Comparison of ENCODE assay signal across 1 cellular context in the genomic region with DNA sequence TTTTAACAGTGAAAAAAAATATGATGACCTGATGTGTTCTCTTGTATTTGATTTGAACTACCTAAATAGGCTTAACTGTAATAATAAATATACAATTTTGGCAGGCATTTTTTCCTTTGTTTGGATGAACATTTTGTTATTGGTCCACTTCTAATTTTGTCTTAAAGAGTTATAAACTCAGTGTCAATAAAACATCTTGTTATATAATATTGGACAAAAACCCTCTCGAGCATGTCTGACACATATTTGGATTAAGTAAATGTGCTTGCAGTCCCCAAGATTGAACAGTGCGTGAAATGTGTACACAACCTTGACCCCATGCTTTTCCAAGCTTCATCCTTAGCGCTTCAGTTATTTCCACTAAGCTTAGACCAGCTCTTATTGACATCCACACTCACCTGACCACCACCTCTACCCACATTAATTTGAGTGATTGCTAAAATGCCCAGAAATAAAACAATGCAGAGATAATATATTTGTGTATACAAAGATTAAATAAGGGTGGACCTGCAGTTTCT.
A peak's percentile ranks its signal among the peaks of the same experiment; 100 is the strongest.
TF ChIP-seq lines count a peak whose summit lies in the region.

No MANE protein-coding gene starts in this region.

TF ChIP-seq in HepG2, 621 proteins besides CTCF, POLR2A, EP300 and RAD21 (continued from another document and continues in another):
- TF ChIP-seq, protein P1, sequence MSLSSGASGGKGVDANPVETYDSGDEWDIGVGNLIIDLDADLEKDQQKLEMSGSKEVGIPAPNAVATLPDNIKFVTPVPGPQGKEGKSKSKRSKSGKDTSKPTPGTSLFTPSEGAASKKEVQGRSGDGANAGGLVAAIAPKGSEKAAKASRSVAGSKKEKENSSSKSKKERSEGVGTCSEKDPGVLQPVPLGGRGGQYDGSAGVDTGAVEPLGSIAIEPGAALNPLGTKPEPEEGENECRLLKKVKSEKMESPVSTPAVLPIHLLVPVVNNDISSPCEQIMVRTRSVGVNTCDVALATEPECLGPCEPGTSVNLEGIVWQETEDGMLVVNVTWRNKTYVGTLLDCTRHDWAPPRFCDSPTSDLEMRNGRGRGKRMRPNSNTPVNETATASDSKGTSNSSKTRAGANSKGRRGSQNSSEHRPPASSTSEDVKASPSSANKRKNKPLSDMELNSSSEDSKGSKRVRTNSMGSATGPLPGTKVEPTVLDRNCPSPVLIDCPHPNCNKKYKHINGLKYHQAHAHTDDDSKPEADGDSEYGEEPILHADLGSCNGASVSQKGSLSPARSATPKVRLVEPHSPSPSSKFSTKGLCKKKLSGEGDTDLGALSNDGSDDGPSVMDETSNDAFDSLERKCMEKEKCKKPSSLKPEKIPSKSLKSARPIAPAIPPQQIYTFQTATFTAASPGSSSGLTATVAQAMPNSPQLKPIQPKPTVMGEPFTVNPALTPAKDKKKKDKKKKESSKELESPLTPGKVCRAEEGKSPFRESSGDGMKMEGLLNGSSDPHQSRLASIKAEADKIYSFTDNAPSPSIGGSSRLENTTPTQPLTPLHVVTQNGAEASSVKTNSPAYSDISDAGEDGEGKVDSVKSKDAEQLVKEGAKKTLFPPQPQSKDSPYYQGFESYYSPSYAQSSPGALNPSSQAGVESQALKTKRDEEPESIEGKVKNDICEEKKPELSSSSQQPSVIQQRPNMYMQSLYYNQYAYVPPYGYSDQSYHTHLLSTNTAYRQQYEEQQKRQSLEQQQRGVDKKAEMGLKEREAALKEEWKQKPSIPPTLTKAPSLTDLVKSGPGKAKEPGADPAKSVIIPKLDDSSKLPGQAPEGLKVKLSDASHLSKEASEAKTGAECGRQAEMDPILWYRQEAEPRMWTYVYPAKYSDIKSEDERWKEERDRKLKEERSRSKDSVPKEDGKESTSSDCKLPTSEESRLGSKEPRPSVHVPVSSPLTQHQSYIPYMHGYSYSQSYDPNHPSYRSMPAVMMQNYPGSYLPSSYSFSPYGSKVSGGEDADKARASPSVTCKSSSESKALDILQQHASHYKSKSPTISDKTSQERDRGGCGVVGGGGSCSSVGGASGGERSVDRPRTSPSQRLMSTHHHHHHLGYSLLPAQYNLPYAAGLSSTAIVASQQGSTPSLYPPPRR (CRISPR knock-in tag; IDR thresholded peaks at IDR 0.05; ENCODE audit: borderline replicate concordance) = 0 out of 2 replicates have a peak, but pooled peaks have one; percentile 17
- TF ChIP-seq POGZ (CRISPR knock-in tag; IDR thresholded peaks at IDR 0.05) (no peak; the same call in 1 of the 2 replicates), KLF15 (CRISPR knock-in tag; IDR thresholded peaks at IDR 0.05; ENCODE audit: borderline replicate concordance) (no peak), BCLAF1 (IDR thresholded peaks at IDR 0.05) (no peak), IKZF1 (IDR thresholded peaks at IDR 0.05) (no peak), NR1H2 (CRISPR knock-in tag; IDR thresholded peaks at IDR 0.05; ENCODE audit: borderline replicate concordance, low read depth) (no peak), TOE1 (CRISPR knock-in tag; IDR thresholded peaks at IDR 0.05) (no peak), HMG20A (CRISPR knock-in tag; IDR thresholded peaks at IDR 0.05; ENCODE audit: borderline replicate concordance) (peak; percentile 80; the same call in 1 of the 2 replicates), ZNF484 (CRISPR knock-in tag; IDR thresholded peaks at IDR 0.05; ENCODE audit: borderline replicate concordance, low read depth) (no peak), ZNF281 (CRISPR knock-in tag; IDR thresholded peaks at IDR 0.05; ENCODE audit: borderline replicate concordance) (no peak), NAIF1 (CRISPR knock-in tag; IDR thresholded peaks at IDR 0.05; ENCODE audit: borderline replicate concordance) (no peak), SOX13 (IDR thresholded peaks at IDR 0.05) (no peak), SOX13 (CRISPR knock-in tag; conservative IDR thresholded peaks at IDR 0.05 in 1 of 2, IDR thresholded peaks at IDR 0.05 in 1 of 2) (peak in 1 of 2 experiments; percentile 69; a peak in 2 of 4 replicates), ZNF564 (CRISPR knock-in tag; IDR thresholded peaks at IDR 0.05) (no peak), PPARG (CRISPR knock-in tag; conservative IDR thresholded peaks at IDR 0.05) (peak; percentile 42; the same call in 1 of the 2 replicates), RBFOX2 (IDR thresholded peaks at IDR 0.05; ENCODE audit: low read depth, low read length) (no peak), GZF1 (CRISPR knock-in tag; IDR thresholded peaks at IDR 0.05) (no peak), ARID2 (CRISPR knock-in tag; IDR thresholded peaks at IDR 0.05; ENCODE audit: borderline replicate concordance) (no peak), HNRNPK (IDR thresholded peaks at IDR 0.05; ENCODE audit: low read depth, low read length, poor library complexity, severe bottlenecking) (no peak), ZNF263 (CRISPR knock-in tag; IDR thresholded peaks at IDR 0.05) (no peak), YEATS2 (CRISPR knock-in tag; IDR thresholded peaks at IDR 0.05; ENCODE audit: borderline replicate concordance) (no peak), GATAD2A (CRISPR knock-in tag; IDR thresholded peaks at IDR 0.05) (peak; percentile 78), TBX2 (CRISPR knock-in tag; IDR thresholded peaks at IDR 0.05; ENCODE audit: borderline replicate concordance) (no peak), CBX2 (IDR thresholded peaks at IDR 0.05; ENCODE audit: low read depth, low read length) (no peak), CBX2 (CRISPR knock-in tag; IDR thresholded peaks at IDR 0.05; ENCODE audit: low read depth) (no peak), GFI1 (CRISPR knock-in tag; IDR thresholded peaks at IDR 0.05; ENCODE audit: borderline replicate concordance) (no peak), GPBP1L1 (CRISPR knock-in tag; IDR thresholded peaks at IDR 0.05) (no peak), FOXA1 (IDR thresholded peaks at IDR 0.05) (no peak), FOXA1 (CRISPR knock-in tag; IDR thresholded peaks at IDR 0.05) (peak; percentile 76), SNAPC2 (CRISPR knock-in tag; IDR thresholded peaks at IDR 0.05) (no peak), GATAD1 (CRISPR knock-in tag; IDR thresholded peaks at IDR 0.05) (no peak), KDM2A (CRISPR knock-in tag; IDR thresholded peaks at IDR 0.05; ENCODE audit: borderline replicate concordance, low read depth) (no peak), ZNF660 (CRISPR knock-in tag; IDR thresholded peaks at IDR 0.05; ENCODE audit: borderline replicate concordance, low read depth) (no peak), SAP130 (CRISPR knock-in tag; IDR thresholded peaks at IDR 0.05; ENCODE audit: low read depth) (peak; percentile 36; the same call in 1 of the 2 replicates), NR2F6 (IDR thresholded peaks at IDR 0.05) (peak; percentile 91), NR2F6 (CRISPR knock-in tag; IDR thresholded peaks at IDR 0.05) (peak; percentile 95), ZNF710 (CRISPR knock-in tag; IDR thresholded peaks at IDR 0.05; ENCODE audit: borderline replicate concordance) (no peak), RARA (CRISPR knock-in tag; IDR thresholded peaks at IDR 0.05) (peak; percentile 74), RAD51 (IDR thresholded peaks at IDR 0.05; ENCODE audit: borderline replicate concordance) (no peak), MIER2 (CRISPR knock-in tag; IDR thresholded peaks at IDR 0.05) (no peak), KDM5B (CRISPR knock-in tag; IDR thresholded peaks at IDR 0.05; ENCODE audit: borderline replicate concordance) (no peak), SOX5 (CRISPR knock-in tag; IDR thresholded peaks at IDR 0.05; ENCODE audit: borderline replicate concordance) (peak; percentile 38; the same call in 1 of the 2 replicates), ZSCAN25 (CRISPR knock-in tag; IDR thresholded peaks at IDR 0.05) (no peak), MAFK (conservative IDR thresholded peaks at IDR 0.05 in 1 of 2, IDR thresholded peaks at IDR 0.05 in 1 of 2; ENCODE audit: low read length in 2 of 2) (no peak), ZBTB42 (CRISPR knock-in tag; IDR thresholded peaks at IDR 0.05) (no peak)
- TF ChIP-seq, protein P2, sequence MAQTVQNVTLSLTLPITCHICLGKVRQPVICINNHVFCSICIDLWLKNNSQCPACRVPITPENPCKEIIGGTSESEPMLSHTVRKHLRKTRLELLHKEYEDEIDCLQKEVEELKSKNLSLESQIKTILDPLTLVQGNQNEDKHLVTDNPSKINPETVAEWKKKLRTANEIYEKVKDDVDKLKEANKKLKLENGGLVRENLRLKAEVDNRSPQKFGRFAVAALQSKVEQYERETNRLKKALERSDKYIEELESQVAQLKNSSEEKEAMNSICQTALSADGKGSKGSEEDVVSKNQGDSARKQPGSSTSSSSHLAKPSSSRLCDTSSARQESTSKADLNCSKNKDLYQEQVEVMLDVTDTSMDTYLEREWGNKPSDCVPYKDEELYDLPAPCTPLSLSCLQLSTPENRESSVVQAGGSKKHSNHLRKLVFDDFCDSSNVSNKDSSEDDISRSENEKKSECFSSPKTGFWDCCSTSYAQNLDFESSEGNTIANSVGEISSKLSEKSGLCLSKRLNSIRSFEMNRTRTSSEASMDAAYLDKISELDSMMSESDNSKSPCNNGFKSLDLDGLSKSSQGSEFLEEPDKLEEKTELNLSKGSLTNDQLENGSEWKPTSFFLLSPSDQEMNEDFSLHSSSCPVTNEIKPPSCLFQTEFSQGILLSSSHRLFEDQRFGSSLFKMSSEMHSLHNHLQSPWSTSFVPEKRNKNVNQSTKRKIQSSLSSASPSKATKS (CRISPR knock-in tag; IDR thresholded peaks at IDR 0.05) = no peak
- TF ChIP-seq, protein P3, sequence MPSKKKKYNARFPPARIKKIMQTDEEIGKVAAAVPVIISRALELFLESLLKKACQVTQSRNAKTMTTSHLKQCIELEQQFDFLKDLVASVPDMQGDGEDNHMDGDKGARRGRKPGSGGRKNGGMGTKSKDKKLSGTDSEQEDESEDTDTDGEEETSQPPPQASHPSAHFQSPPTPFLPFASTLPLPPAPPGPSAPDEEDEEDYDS (CRISPR knock-in tag; IDR thresholded peaks at IDR 0.05) = no peak
- TF ChIP-seq, protein P4, sequence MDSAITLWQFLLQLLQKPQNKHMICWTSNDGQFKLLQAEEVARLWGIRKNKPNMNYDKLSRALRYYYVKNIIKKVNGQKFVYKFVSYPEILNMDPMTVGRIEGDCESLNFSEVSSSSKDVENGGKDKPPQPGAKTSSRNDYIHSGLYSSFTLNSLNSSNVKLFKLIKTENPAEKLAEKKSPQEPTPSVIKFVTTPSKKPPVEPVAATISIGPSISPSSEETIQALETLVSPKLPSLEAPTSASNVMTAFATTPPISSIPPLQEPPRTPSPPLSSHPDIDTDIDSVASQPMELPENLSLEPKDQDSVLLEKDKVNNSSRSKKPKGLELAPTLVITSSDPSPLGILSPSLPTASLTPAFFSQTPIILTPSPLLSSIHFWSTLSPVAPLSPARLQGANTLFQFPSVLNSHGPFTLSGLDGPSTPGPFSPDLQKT (CRISPR knock-in tag; IDR thresholded peaks at IDR 0.05; ENCODE audit: borderline replicate concordance) = no peak
